ENCODE assay signal across 19 cellular contexts in genomic region chr4:3462321-3462789, GRCh38. TPM values are rescaled to one million over a fixed set of nuclear protein-coding genes. Genes with fewer than 3 reads are reported as not detected.
DNase-seq lines count a peak whose midpoint lies in the region; ATAC-seq, FAIRE-seq and TF ChIP-seq lines count a peak whose summit lies in the region.
"Had no signal": no experiment of that assay in that cellular context is flagged by ENCODE, and none has a peak within 500 bp of the region (broad histone marks: within the 10 kb centered on the region; RNA-seq: fewer than 3 reads in every experiment).

No MANE protein-coding gene starts in this region.

- H3K27ac Mint-ChIP-seq in activated CD4-positive, alpha-beta T cell treated with anti-CD3 and anti-CD28 coated beads, Interleukin-2, amount 10 ng/mL, durations not matched to agents 24 days and 14 days: no peak overlapping the region
- peak overlapping the region; percentile 89 for H3K27ac Mint-ChIP-seq in mesothelial cell of epicardium
- no peak overlapping the region for H3K27ac Mint-ChIP-seq in stimulated activated effector memory CD8-positive, alpha-beta T cell treated with anti-CD3 and anti-CD28 coated beads, Interleukin-12 subunit alpha, Interleukin-12 subunit beta, amount 100 ng/mL, for 72 hours
- H3K27ac Mint-ChIP-seq: activated CD8-positive, alpha-beta T cell treated with anti-CD3 and anti-CD28 coated beads, Interleukin-2, amount 10 ng/mL, durations not matched to agents 7 days and 5 days; CD4-positive, CD25-positive, alpha-beta regulatory T cell had no signal

- no peaks in the 10 kb centered on the region for H3K4me1 Mint-ChIP-seq in activated CD4-positive, alpha-beta T cell treated with anti-CD3 and anti-CD28 coated beads, Interleukin-2, amount 10 ng/mL, durations not matched to agents 24 days and 14 days
- H3K4me1 Mint-ChIP-seq in mesothelial cell of epicardium: peaks cover 18% of the 10 kb centered on the region
- no peaks in the 10 kb centered on the region for H3K4me1 Mint-ChIP-seq in stimulated activated effector memory CD8-positive, alpha-beta T cell treated with anti-CD3 and anti-CD28 coated beads, Interleukin-12 subunit alpha, Interleukin-12 subunit beta, amount 100 ng/mL, for 72 hours

- 48% methylated on average over 10 of the region's 10 CpGs; no CpG with 5 or more reads in 1 of the 2 donors for WGBS in body of pancreas, 2 donors

- TF ChIP-seq POLR2A in body of pancreas (IDR thresholded peaks at IDR 0.05): no peak

- no peaks in the 10 kb centered on the region for H3K9me3 ChIP-seq in body of pancreas
- H3K9me3 ChIP-seq: upper lobe of right lung had no signal

- H3K27me3 Mint-ChIP-seq in activated CD4-positive, alpha-beta T cell treated with anti-CD3 and anti-CD28 coated beads, Interleukin-2, amount 10 ng/mL, durations not matched to agents 24 days and 14 days: peaks cover 11% of the 10 kb centered on the region
- H3K27me3 Mint-ChIP-seq in mesothelial cell of epicardium (ENCODE audit: low read depth): peaks cover 42% of the 10 kb centered on the region

- TF ChIP-seq CTCF in body of pancreas (IDR thresholded peaks at IDR 0.05) (no peak), mesothelial cell of epicardium (IDR thresholded peaks at IDR 0.05; ENCODE audit: unreplicated experiment) (no peak), D721Med (IDR thresholded peaks at IDR 0.05; ENCODE audit: insufficient read depth, missing control alignments) (no peak)

- H3K36me3 ChIP-seq in body of pancreas (replicated peaks in 1 of 2; ENCODE audit: insufficient read depth in 1 of 2, low read depth in 2 of 2): no peaks in the 10 kb centered on the region
- H3K36me3 ChIP-seq: upper lobe of right lung had no signal

- H3K4me1 ChIP-seq in body of pancreas: peaks cover 41% of the 10 kb centered on the region
- H3K4me1 ChIP-seq: parathyroid adenoma had no signal

- H3K36me3 Mint-ChIP-seq in activated CD4-positive, alpha-beta T cell treated with anti-CD3 and anti-CD28 coated beads, Interleukin-2, amount 10 ng/mL, durations not matched to agents 24 days and 14 days (ENCODE audit: low read depth): no peaks in the 10 kb centered on the region
- H3K36me3 Mint-ChIP-seq in mesothelial cell of epicardium: peaks cover 4% of the 10 kb centered on the region
- no peaks in the 10 kb centered on the region for H3K36me3 Mint-ChIP-seq in stimulated activated effector memory CD8-positive, alpha-beta T cell treated with anti-CD3 and anti-CD28 coated beads, Interleukin-12 subunit alpha, Interleukin-12 subunit beta, amount 100 ng/mL, for 72 hours

- DNase-seq in activated CD4-positive, alpha-beta T cell treated with anti-CD3 and anti-CD28 coated beads, Interleukin-2, amount 10 ng/mL, durations not matched to agents 24 days and 14 days: no peak
- no peak for DNase-seq in activated CD4-positive, alpha-beta T cell treated with anti-CD3 and anti-CD28 coated beads for 4 hours
- DNase-seq in body of pancreas: peak; percentile 47 to 68 (median 55)
- no peak for DNase-seq in mesothelial cell of epicardium (ENCODE audit: low spot score in 2 of 2, unreplicated experiment in 2 of 2)
- DNase-seq in stimulated activated effector memory CD8-positive, alpha-beta T cell treated with anti-CD3 and anti-CD28 coated beads, Interleukin-12 subunit alpha, Interleukin-12 subunit beta, amount 100 ng/mL, for 72 hours (ENCODE audit: low spot score in 2 of 2): no peak
- DNase-seq in D721Med (ENCODE audit: insufficient read length, low spot score): no peak
- DNase-seq: activated CD8-positive, alpha-beta T cell treated with anti-CD3 and anti-CD28 coated beads, Interleukin-2, amount 10 ng/mL, durations not matched to agents 7 days and 5 days; activated effector memory CD4-positive, alpha-beta T cell treated with Interleukin-2 at 50 U/mL for 16 hours; CD4-positive, CD25-positive, alpha-beta regulatory T cell; NK-92 treated with Interleukin-12 subunit alpha and Interleukin-12 subunit beta, amount 100 ng/mL, for 24 hours; SIG-M5; upper lobe of right lung had no signal

- H3K27ac ChIP-seq in body of pancreas: peak overlapping the region; percentile 77 to 92 (median 82)
- H3K27ac ChIP-seq: 22Rv1, parathyroid adenoma had no signal

- H3K4me3 Mint-ChIP-seq in activated CD4-positive, alpha-beta T cell treated with anti-CD3 and anti-CD28 coated beads, Interleukin-2, amount 10 ng/mL, durations not matched to agents 24 days and 14 days: peak overlapping the region; percentile 21
- peak overlapping the region; percentile 55 for H3K4me3 Mint-ChIP-seq in mesothelial cell of epicardium
- peak overlapping the region; percentile 57 for H3K4me3 Mint-ChIP-seq in stimulated activated effector memory CD8-positive, alpha-beta T cell treated with anti-CD3 and anti-CD28 coated beads, Interleukin-12 subunit alpha, Interleukin-12 subunit beta, amount 100 ng/mL, for 72 hours
- H3K4me3 Mint-ChIP-seq: activated CD8-positive, alpha-beta T cell treated with anti-CD3 and anti-CD28 coated beads, Interleukin-2, amount 10 ng/mL, durations not matched to agents 7 days and 5 days had no signal

- no peaks in the 10 kb centered on the region for H3K9me3 Mint-ChIP-seq in activated CD4-positive, alpha-beta T cell treated with anti-CD3 and anti-CD28 coated beads, Interleukin-2, amount 10 ng/mL, durations not matched to agents 24 days and 14 days
- peaks cover 6% of the 10 kb centered on the region for H3K9me3 Mint-ChIP-seq in mesothelial cell of epicardium
- H3K9me3 Mint-ChIP-seq in stimulated activated effector memory CD8-positive, alpha-beta T cell treated with anti-CD3 and anti-CD28 coated beads, Interleukin-12 subunit alpha, Interleukin-12 subunit beta, amount 100 ng/mL, for 72 hours: no peaks in the 10 kb centered on the region
- H3K9me3 Mint-ChIP-seq: CD4-positive, CD25-positive, alpha-beta regulatory T cell had no signal

- no peak overlapping the region for H3K4me3 ChIP-seq in body of pancreas

- peak; percentile 4 for ATAC-seq in body of pancreas
- ATAC-seq in stimulated activated effector memory CD8-positive, alpha-beta T cell treated with anti-CD3 and anti-CD28 coated beads, Interleukin-12 subunit alpha, Interleukin-12 subunit beta, amount 100 ng/mL, for 72 hours: no peak
- ATAC-seq in GM19351 (IDR thresholded peaks at IDR 0.05; ENCODE audit: unreplicated experiment): no peak
- ATAC-seq in HG02623 (IDR thresholded peaks at IDR 0.05; ENCODE audit: unreplicated experiment): no peak
- ATAC-seq: activated CD8-positive, alpha-beta T cell treated with anti-CD3 and anti-CD28 coated beads, Interleukin-2, amount 10 ng/mL, durations not matched to agents 7 days and 5 days had no signal

- intact Hi-C loops in activated CD4-positive, alpha-beta T cell treated with anti-CD3 and anti-CD28 coated beads, Interleukin-2, amount 10 ng/mL, durations not matched to agents 24 days and 14 days (cut with micrococcal nuclease): no loop called here
- intact Hi-C loops in body of pancreas (cut with DNase I): no loop called here

- H3K27me3 ChIP-seq in body of pancreas: no peaks in the 10 kb centered on the region

- FAIRE-seq in D721Med (lab: Jason Lieb, UNC): no peak
- FAIRE-seq: astrocyte had no signal

RNA-seq across cellular contexts. Expression of gene DOK7, which starts 0.8 kb away (rescaled TPM):
- total RNA-seq in activated CD4-positive, alpha-beta T cell treated with anti-CD3 and anti-CD28 coated beads, Interleukin-2, amount 10 ng/mL, durations not matched to agents 24 days and 14 days: not detected in 2 replicates
- total RNA-seq in body of pancreas (1 to 10 TPM; 6.3 to 7.0 TPM), mesothelial cell of epicardium (4.0 to 4.8 TPM (median 4.5 TPM) in 3 replicates)
- total RNA-seq: activated CD8-positive, alpha-beta T cell treated with anti-CD3 and anti-CD28 coated beads, Interleukin-2, amount 10 ng/mL, durations not matched to agents 7 days and 5 days; astrocyte; CD4-positive, CD25-positive, alpha-beta regulatory T cell; lung microvascular endothelial cell had no signal

RNA-seq across cellular contexts. Expression of gene HGFAC, which starts 20.6 kb away (rescaled TPM):
- total RNA-seq in activated CD4-positive, alpha-beta T cell treated with anti-CD3 and anti-CD28 coated beads, Interleukin-2, amount 10 ng/mL, durations not matched to agents 24 days and 14 days: not detected in 2 replicates
- total RNA-seq in body of pancreas (under 1 TPM in 1 of 2 donors, not detected in 1; 0.78 TPM), mesothelial cell of epicardium (1.9 to 2.5 TPM (median 2.0 TPM) in 3 replicates)
- total RNA-seq: activated CD8-positive, alpha-beta T cell treated with anti-CD3 and anti-CD28 coated beads, Interleukin-2, amount 10 ng/mL, durations not matched to agents 7 days and 5 days; CD4-positive, CD25-positive, alpha-beta regulatory T cell; M059J had no signal

Comparison
In these comparisons a context has a peak if more than half of its experiments do, and no peak if none do; other contexts are left out.
1. DNase-seq: peak in body of pancreas (4 of 4); none in activated CD4-positive, alpha-beta T cell treated with anti-CD3 and anti-CD28 coated beads, Interleukin-2, amount 10 ng/mL, durations not matched to agents 24 days and 14 days (single experiment), activated CD4-positive, alpha-beta T cell treated with anti-CD3 and anti-CD28 coated beads for 4 hours (0 of 2), mesothelial cell of epicardium (0 of 2), stimulated activated effector memory CD8-positive, alpha-beta T cell treated with anti-CD3 and anti-CD28 coated beads, Interleukin-12 subunit alpha, Interleukin-12 subunit beta, amount 100 ng/mL, for 72 hours (0 of 2) and D721Med (single experiment).
2. Peak in every context shown above with its lines, with median percentiles within 50 percentile points of each other: H3K4me3 Mint-ChIP-seq.